8 cellular contexts compared by ENCODE assay signal in genomic region chr3:10011644-10012043, GRCh38. TPM values are rescaled to one million over a fixed set of nuclear protein-coding genes. Genes with fewer than 3 reads are reported as not detected.
A peak's percentile ranks its signal among the peaks of the same experiment; 100 is the strongest.
DNase-seq lines count a peak whose midpoint lies in the region; TF ChIP-seq lines count a peak whose summit lies in the region.

No MANE protein-coding gene starts in this region.

- no peak for TF ChIP-seq CTCF in OCI-LY7 (conservative IDR thresholded peaks at IDR 0.05; ENCODE audit: low read length)
- no peak for TF ChIP-seq CTCF in epithelial cell of proximal tubule (conservative IDR thresholded peaks at IDR 0.05; ENCODE audit: low read depth, low read length)
- TF ChIP-seq CTCF in osteocyte (IDR thresholded peaks at IDR 0.05) = no peak

- H4K20me1 ChIP-seq in OCI-LY7 (ENCODE audit: insufficient read depth, low read length) = no peaks in the 10 kb centered on the region

- peaks cover 0 to 3% of the 10 kb centered on the region in 2 donors for H3K36me3 Mint-ChIP-seq in CD4-positive, alpha-beta memory T cell
- no peaks in the 10 kb centered on the region for H3K36me3 Mint-ChIP-seq in osteocyte (ENCODE audit: unreplicated experiment)

- H3K9me2 ChIP-seq in OCI-LY7 (ENCODE audit: insufficient read depth, low read length) = no peaks in the 10 kb centered on the region

- no peaks in the 10 kb centered on the region for H3K27me3 ChIP-seq in CD4-positive, alpha-beta memory T cell (ENCODE audit: insufficient read depth, low read length)

- peak overlapping the region in 2 of 7 donors; percentile 46 to 64 for H3K27ac Mint-ChIP-seq in CD4-positive, alpha-beta memory T cell
- H3K27ac Mint-ChIP-seq in osteocyte (ENCODE audit: unreplicated experiment) = no peak overlapping the region

- H3K4me1 Mint-ChIP-seq in CD4-positive, alpha-beta memory T cell = peaks cover 8 to 28% (median 17%) of the 10 kb centered on the region in 4 donors
- peaks cover 37% of the 10 kb centered on the region for H3K4me1 Mint-ChIP-seq in osteocyte (ENCODE audit: unreplicated experiment)

- no peaks in the 10 kb centered on the region for H3K36me3 ChIP-seq in CD4-positive, alpha-beta memory T cell (ENCODE audit: insufficient read depth, low read length)
- H3K36me3 ChIP-seq in OCI-LY7 (ENCODE audit: insufficient read depth, low read length) = no peaks in the 10 kb centered on the region; the same call in 1 of the 2 replicates

- no TSS peak for BruUV-seq in OCI-LY7 (replicated peaks; lab: Mats Ljungman, UMichigan)

- no peak overlapping the region for H2AFZ ChIP-seq in OCI-LY7 (ENCODE audit: low read length)

- no peaks in the 10 kb centered on the region for H3K27me3 Mint-ChIP-seq in CD4-positive, alpha-beta memory T cell
- no peaks in the 10 kb centered on the region for H3K27me3 Mint-ChIP-seq in osteocyte (ENCODE audit: unreplicated experiment)

- DNase-seq in CD4-positive, alpha-beta memory T cell = no peak
- DNase-seq in OCI-LY7 (ENCODE audit: low spot score) = no peak
- DNase-seq in epithelial cell of proximal tubule (ENCODE audit: low read depth) = no peak
- no peak for DNase-seq in osteocyte (ENCODE audit: extremely low spot score, unreplicated experiment)
- no peak for DNase-seq in NAMALWA (ENCODE audit: low spot score)
- no peak for DNase-seq in erythroblast (lab: John Stamatoyannopoulos, UW)
- DNase-seq in HuH-7.5 (ENCODE audit: low spot score) = no peak
- DNase-seq in HT-29 (ENCODE audit: low spot score) = no peak

- no peak for TF ChIP-seq POLR2A in erythroblast (IDR thresholded peaks at IDR 0.05; ENCODE audit: low read length)

- no peak overlapping the region for H3K27ac ChIP-seq in CD4-positive, alpha-beta memory T cell (ENCODE audit: low read depth, low read length)
- H3K27ac ChIP-seq in OCI-LY7 (ENCODE audit: low read depth, low read length, poor library complexity, severe bottlenecking) = no peak overlapping the region

- intact Hi-C loops in CD4-positive, alpha-beta memory T cell (cut with micrococcal nuclease) = loop anchor here (2.0 kb wide), 1 partner anchor 15 kb away; the partner anchor contains the start of gene FANCD2
- intact Hi-C loops in OCI-LY7 (cut with micrococcal nuclease; ENCODE audit: unreplicated experiment) = no loop called here

- H3K4me3 ChIP-seq in CD4-positive, alpha-beta memory T cell (ENCODE audit: low read length in 2 of 2) = no peak overlapping the region
- H3K4me3 ChIP-seq in OCI-LY7 (ENCODE audit: low read depth, low read length, poor library complexity, severe bottlenecking) (no peak overlapping the region), epithelial cell of proximal tubule (ENCODE audit: low read depth, low read length) (peak overlapping the region; percentile 50)

- POLR2A ChIA-PET in CD4-positive, alpha-beta memory T cell (lab: Charles Lee; ENCODE audit: partially characterized antibody) = interaction anchor here (1.0 to 1.2 kb wide), 3 partner anchors 14 to 309 kb away, joined by 3 to 4 read pairs (median 4); partner anchors contain the start of genes FANCD2 and SEC13
- POLR2A ChIA-PET in OCI-LY7 (lab: Charles Lee) = no interaction called here

- H3K4me2 ChIP-seq in OCI-LY7 (ENCODE audit: low read length) = peak overlapping the region; percentile 72; the same call in 1 of the 2 replicates

- CTCF ChIA-PET in CD4-positive, alpha-beta memory T cell (lab: Charles Lee; ENCODE audit: partially characterized antibody) = interaction anchor here (1.4 kb wide), 1 partner anchor 79 kb away, joined by 3 read pairs; no protein-coding TSS in a partner anchor
- CTCF ChIA-PET in OCI-LY7 (lab: Charles Lee; ENCODE audit: unreplicated experiment) = no interaction called here

- H3K9me3 Mint-ChIP-seq in CD4-positive, alpha-beta memory T cell = no peaks in the 10 kb centered on the region
- no peaks in the 10 kb centered on the region for H3K9me3 Mint-ChIP-seq in osteocyte (ENCODE audit: unreplicated experiment)

- H3K4me1 ChIP-seq in CD4-positive, alpha-beta memory T cell (ENCODE audit: insufficient read depth, low read length) = peaks cover 22% of the 10 kb centered on the region
- peaks cover 23% of the 10 kb centered on the region for H3K4me1 ChIP-seq in OCI-LY7 (ENCODE audit: insufficient read depth, low read length, poor library complexity, severe bottlenecking)

- no peaks in the 10 kb centered on the region for H3K9me3 ChIP-seq in CD4-positive, alpha-beta memory T cell (ENCODE audit: control insufficient read depth in 1 of 2, low read length in 2 of 2)
- no peaks in the 10 kb centered on the region for H3K9me3 ChIP-seq in OCI-LY7 (ENCODE audit: low read length)

- H3K79me2 ChIP-seq in OCI-LY7 (ENCODE audit: insufficient read depth, low read depth, low read length) = no peaks in the 10 kb centered on the region

- peak overlapping the region; percentile 51 to 79 (median 72) for H3K4me3 Mint-ChIP-seq in CD4-positive, alpha-beta memory T cell
- H3K4me3 Mint-ChIP-seq in osteocyte (ENCODE audit: unreplicated experiment) = peak overlapping the region; percentile 74

RNA-seq across cellular contexts. Expression of gene FANCD2, which starts 14.6 kb away (rescaled TPM):
- 10 to 100 TPM; 28.1 to 28.3 TPM for total RNA-seq in CD4-positive, alpha-beta memory T cell
- 1 to 10 TPM; 5.3 TPM for polyA plus RNA-seq in CD4-positive, alpha-beta memory T cell
- 112 and 116 TPM in 2 replicates for total RNA-seq in OCI-LY7 (2014; rRNA removed; shearing (Covaris generic))
- total RNA-seq in OCI-LY7 (2022) (130 and 134 TPM in 2 replicates), epithelial cell of proximal tubule (25.9 and 40.7 TPM in 2 replicates), osteocyte (6.5 and 8.0 TPM in 2 replicates)
- 13.0 and 14.5 TPM in 2 replicates for total RNA-seq in HT-29 (2014; rRNA removed; shearing (Covaris generic))

RNA-seq across cellular contexts. Expression of gene EMC3, which starts 25.0 kb away (rescaled TPM):
- 10 to 100 TPM; 33.4 to 37.9 TPM for total RNA-seq in CD4-positive, alpha-beta memory T cell
- polyA plus RNA-seq in CD4-positive, alpha-beta memory T cell = 10 to 100 TPM; 76.5 to 76.8 TPM
- 16.1 and 30.6 TPM in 2 replicates for total RNA-seq in OCI-LY7 (2014; rRNA removed; shearing (Covaris generic))
- total RNA-seq in OCI-LY7 (2022) (31.7 and 33.4 TPM in 2 replicates), epithelial cell of proximal tubule (32.1 and 51.0 TPM in 2 replicates), osteocyte (67.1 and 67.7 TPM in 2 replicates)
- 35.5 and 41.7 TPM in 2 replicates for total RNA-seq in HT-29 (2014; rRNA removed; shearing (Covaris generic))

RNA-seq across cellular contexts. Expression of gene PRRT3, which starts 59.4 kb away (rescaled TPM):
- 1 to 10 TPM; 8.2 to 9.8 TPM for total RNA-seq in CD4-positive, alpha-beta memory T cell
- 1 to 10 TPM; 2.9 to 4.6 TPM for polyA plus RNA-seq in CD4-positive, alpha-beta memory T cell
- 1.4 and 2.1 TPM in 2 replicates for total RNA-seq in OCI-LY7 (2014; rRNA removed; shearing (Covaris generic))
- total RNA-seq in OCI-LY7 (2022) (4.1 and 4.3 TPM in 2 replicates), epithelial cell of proximal tubule (1.3 and 2.4 TPM in 2 replicates), osteocyte (6.6 and 7.9 TPM in 2 replicates)
- total RNA-seq in HT-29 (2014; rRNA removed; shearing (Covaris generic)) = 0.65 and 0.89 TPM in 2 replicates
